ENCODE assay signal across 14 cellular contexts in genomic region chr1:116497660-116498059, GRCh38.
DNase-seq lines count a peak whose midpoint lies in the region; ATAC-seq and TF ChIP-seq lines count a peak whose summit lies in the region.
"Had no signal": no experiment of that assay in that cellular context is flagged by ENCODE, and none has a peak within 500 bp of the region (broad histone marks: within the 10 kb centered on the region; RNA-seq: fewer than 3 reads in every experiment).

No MANE protein-coding gene starts in this region.

- in situ Hi-C loops in SK-MEL-5 (cut with HindIII; ENCODE audit: low pct_unique_long_range_greater_than_20kb, low sequenced_read_pairs) = loop anchor here (25.0 kb wide), 1 partner anchor 110 kb away; no protein-coding TSS in a partner anchor

- H3K27ac ChIP-seq in osteoblast (ENCODE audit: low read depth, low read length) = peak overlapping the region; percentile 25
- H3K27ac ChIP-seq: SJSA1, WERI-Rb-1 had no signal

- H3K9me3 ChIP-seq in osteoblast (ENCODE audit: low read depth, low read length) = no peaks in the 10 kb centered on the region
- H3K9me3 ChIP-seq: SJSA1 had no signal

- DNase-seq in GM03348 (ENCODE audit: low spot score) (peak; percentile 38), SK-MEL-5 (ENCODE audit: low read depth, low spot score) (peak; percentile 78), fibroblast of villous mesenchyme (ENCODE audit: low read depth) (peak; percentile 66), osteoblast (ENCODE audit: insufficient read length, low spot score, missing footprints) (peak; percentile 83), kidney tubule cell (ENCODE audit: low spot score) (no peak), NCI-H1417 (lab: John Stamatoyannopoulos, UW) (no peak), H7 (no peak)
- DNase-seq: activated naive CD4-positive, alpha-beta T cell treated with Interleukin-2 at 50 U/mL for 16 hours; midbrain; NCI-H1694 treated with DMSO at 0.1 percent for 48 hours; stimulated activated CD4-positive, alpha-beta T cell treated with anti-CD3 and anti-CD28 coated beads, Interleukin-4, amount 100 ng/mL, for 24 hours; WERI-Rb-1 had no signal

- no peaks in the 10 kb centered on the region for H3K79me2 ChIP-seq in osteoblast (ENCODE audit: insufficient read depth, low read length)

- no peak overlapping the region for H3K4me3 ChIP-seq in fibroblast of villous mesenchyme (ENCODE audit: low read depth, low read length)
- no peak overlapping the region for H3K4me3 ChIP-seq in osteoblast (ENCODE audit: insufficient read depth, low read length)
- no peak overlapping the region for H3K4me3 ChIP-seq in H7 (ENCODE audit: insufficient read depth, low read depth, low read length)
- H3K4me3 ChIP-seq: SJSA1 had no signal

- no peaks in the 10 kb centered on the region for H4K20me1 ChIP-seq in osteoblast (ENCODE audit: insufficient read depth, low read length)

- H2AFZ ChIP-seq in osteoblast (ENCODE audit: low read length) = peak overlapping the region; percentile 60

- H3K4me2 ChIP-seq in osteoblast (ENCODE audit: insufficient read depth, low read length) = no peak overlapping the region

- no peak for ATAC-seq in HG03025 (IDR thresholded peaks at IDR 0.05; ENCODE audit: low FRiP score, unreplicated experiment)

- no peaks in the 10 kb centered on the region for H3K27me3 ChIP-seq in osteoblast (ENCODE audit: insufficient read depth, low read length)
- no peaks in the 10 kb centered on the region for H3K27me3 ChIP-seq in H7 (ENCODE audit: control insufficient read depth, insufficient read depth, low read length)
- H3K27me3 ChIP-seq: SJSA1 had no signal

- H3K36me3 ChIP-seq in osteoblast (ENCODE audit: insufficient read depth, low read length) (no peaks in the 10 kb centered on the region), H7 (replicated peaks; ENCODE audit: control insufficient read depth, insufficient read depth, low read length) (no peaks in the 10 kb centered on the region)
- H3K36me3 ChIP-seq: SJSA1, WERI-Rb-1 had no signal

- peaks cover 21% of the 10 kb centered on the region for H3K4me1 ChIP-seq in osteoblast (ENCODE audit: insufficient read depth, low read length)

- no peak for TF ChIP-seq CTCF in fibroblast of villous mesenchyme (IDR thresholded peaks at IDR 0.05; ENCODE audit: insufficient read depth, low read depth, low read length)
- no peak for TF ChIP-seq CTCF in osteoblast (IDR thresholded peaks at IDR 0.05; ENCODE audit: extremely low read depth, low read depth, low read length)

Comparison
In these comparisons a context has a peak if more than half of its experiments do, and no peak if none do; other contexts are left out.
1. DNase-seq: peak in GM03348 (single experiment), SK-MEL-5 (single experiment), fibroblast of villous mesenchyme (single experiment) and osteoblast (single experiment); none in kidney tubule cell (single experiment), NCI-H1417 (0 of 3) and H7 (single experiment).